Comparison of ENCODE assay signal across 31 cellular contexts in genomic region chr10:4264466-4264865, GRCh38.
"Had no signal": no experiment of that assay in that cellular context is flagged by ENCODE, and none has a peak within 500 bp of the region (broad histone marks: within the 10 kb centered on the region; RNA-seq: fewer than 3 reads in every experiment).

No MANE protein-coding gene starts in this region.

- ATAC-seq: activated CD8-positive, alpha-beta T cell treated with anti-CD3 and anti-CD28 coated beads for 36 hours; activated naive CD4-positive, alpha-beta T cell treated with anti-CD3 and anti-CD28 coated beads, Interleukin-2, amount 50 U/mL, for 72 hours; activated T-cell treated with anti-CD3 and anti-CD28 coated beads, Interleukin-2, amount 50 U/mL, for 4 hours; activated T-cell treated with anti-CD3 and anti-CD28 coated beads, Interleukin-2, amount 50 U/mL, for 72 hours; activated T-helper 17 cell treated with anti-CD3 and anti-CD28 coated beads, Interleukin-2, amount 50 U/mL, for 72 hours; body of pancreas had no signal

- DNase-seq: activated B cell treated with CpG ODN at 0.5 μM for 24 hours; activated CD4-positive, alpha-beta memory T cell treated with anti-CD3 and anti-CD28 coated beads for 36 hours; activated CD4-positive, alpha-beta T cell treated with anti-CD3 and anti-CD28 coated beads for 4 hours; activated CD4-positive, alpha-beta T cell treated with anti-CD3 and anti-CD28 coated beads, Interleukin-2, amount 50 U/mL, for 1 hour; activated CD4-positive, alpha-beta T cell treated with anti-CD3 and anti-CD28 coated beads, Interleukin-2, amount 50 U/mL, for 4 hours; activated CD4-positive, CD25-positive, alpha-beta regulatory T cell treated with anti-CD3 and anti-CD28 coated beads, Interleukin-2, amount 50 U/mL, for 72 hours; activated CD8-positive, alpha-beta memory T cell treated with anti-CD3 and anti-CD28 coated beads, Interleukin-2, amount 50 U/mL, for 4 hours; activated CD8-positive, alpha-beta T cell treated with anti-CD3 and anti-CD28 coated beads for 36 hours; activated effector memory CD4-positive, alpha-beta T cell treated with anti-CD3 and anti-CD28 coated beads, Interleukin-2, amount 50 U/mL, for 16 hours; activated gamma-delta T cell treated with Interleukin-2 at 50 U/mL for 16 hours; activated naive CD4-positive, alpha-beta T cell; activated naive CD4-positive, alpha-beta T cell treated with anti-CD3 and anti-CD28 coated beads for 36 hours; activated naive CD4-positive, alpha-beta T cell treated with anti-CD3 and anti-CD28 coated beads, Interleukin-2, amount 50 U/mL, for 16 hours; activated naive CD8-positive, alpha-beta T cell treated with anti-CD3 and anti-CD28 coated beads for 36 hours; activated T-cell treated with anti-CD3 and anti-CD28 coated beads for 4 hours; activated T-cell treated with anti-CD3 and anti-CD28 coated beads, Interleukin-2, amount 50 U/mL, for 1 hour; activated T-cell treated with anti-CD3 and anti-CD28 coated beads, Interleukin-2, amount 50 U/mL, for 4 hours; activated T-cell treated with anti-CD3 and anti-CD28 coated beads, Interleukin-2, amount 50 U/mL, for 72 hours; adrenal gland; amniotic stem cell; aorta; body of pancreas; brain microvascular endothelial cell; central memory CD4-positive, alpha-beta T cell; T-helper 1 cell; T-helper 2 cell; T-helper 9 cell had no signal

- H3K27me3 ChIP-seq: adrenal gland, body of pancreas, brain microvascular endothelial cell, breast epithelium had no signal

- H3K9me3 ChIP-seq: adrenal gland, body of pancreas, breast epithelium had no signal

- H3K27ac ChIP-seq: body of pancreas, brain microvascular endothelial cell, VCaP had no signal

- H3K4me1 ChIP-seq: body of pancreas had no signal

- H3K36me3 ChIP-seq: adrenal gland, brain microvascular endothelial cell, breast epithelium had no signal

- H3K4me3 ChIP-seq: adrenal gland, body of pancreas, breast epithelium had no signal
